ENCODE assay signal across 1 cellular context in the genomic region with DNA sequence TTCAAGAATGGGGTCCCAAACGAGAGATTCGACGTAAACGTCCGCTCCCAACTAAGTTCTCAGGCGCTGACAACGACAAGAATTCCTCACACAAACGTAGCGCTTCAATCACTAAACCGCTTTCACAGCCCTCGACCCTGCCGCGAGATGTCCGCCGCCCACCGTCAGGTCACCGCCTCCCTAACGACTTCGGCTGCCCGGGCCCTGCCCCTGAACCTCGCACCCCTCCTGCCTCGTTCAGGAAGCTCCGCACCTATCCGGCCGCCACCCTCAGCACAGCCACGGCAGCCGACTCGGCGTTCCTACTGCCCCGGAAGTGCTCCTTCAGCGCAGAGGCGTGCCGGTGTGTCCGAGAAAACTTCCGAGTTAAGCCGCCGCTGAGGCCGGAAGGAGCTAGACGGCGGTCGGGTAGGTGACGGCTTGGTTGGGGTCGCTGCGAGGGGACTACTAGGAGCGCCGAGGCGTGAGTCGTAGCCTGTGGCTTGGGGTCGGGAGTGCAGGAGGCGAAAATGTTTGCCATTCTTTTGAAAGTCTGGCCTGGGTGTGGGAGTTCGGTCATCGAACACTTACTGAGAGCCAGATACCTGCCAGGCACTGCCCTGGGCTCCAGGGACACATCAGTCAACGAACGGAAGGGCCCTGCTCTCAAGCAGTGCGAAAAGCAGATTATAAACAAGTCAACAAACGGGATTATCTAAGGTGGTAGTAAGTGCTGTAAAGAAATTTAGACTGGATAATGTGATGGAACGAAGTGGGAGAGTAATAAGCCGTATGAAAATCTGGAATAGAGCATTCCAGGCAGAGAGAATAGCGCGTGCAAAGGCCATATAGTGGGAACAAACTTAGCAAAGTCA.
A peak's percentile ranks its signal among the peaks of the same experiment; 100 is the strongest.
TF ChIP-seq lines count a peak whose summit lies in the region.

TSS of gene FAM114A2 (minus strand) at position 307 of the 854 bp plus-strand sequence. CDS start 3,957 bp downstream, outside the sequence.
TSS of gene MFAP3 (plus strand) at position 364 of the 854 bp plus-strand sequence. CDS start 10,756 bp downstream, outside the sequence.

TF ChIP-seq in IMR-90, 13 proteins besides CTCF, POLR2A, EP300 and RAD21 (continued from another document):
- TF ChIP-seq RFX5 (IDR thresholded peaks at IDR 0.05; ENCODE audit: low read depth, low read length) (no peak), BHLHE40 (IDR thresholded peaks at IDR 0.05; ENCODE audit: low read depth, low read length) (peak; percentile 83), CEBPB (IDR thresholded peaks at IDR 0.05; ENCODE audit: low read depth, low read length) (no peak), NFE2L2 (IDR thresholded peaks at IDR 0.05; ENCODE audit: low read depth, low read length) (no peak)
